In genomic region chr15:24748812-24749439, GRCh38 we compare ENCODE assay signal across 21 cellular contexts.
DNase-seq lines count a peak whose midpoint lies in the region; ATAC-seq, FAIRE-seq and TF ChIP-seq lines count a peak whose summit lies in the region.
"Had no signal": no experiment of that assay in that cellular context is flagged by ENCODE, and none has a peak within 500 bp of the region (broad histone marks: within the 10 kb centered on the region; RNA-seq: fewer than 3 reads in every experiment).

No MANE protein-coding gene starts in this region.

- intact Hi-C loops in upper lobe of right lung (cut with DNase I) (no loop called here), tibial artery (cut with DNase I; ENCODE audit: low total_unique reads) (no loop called here)

- no peak overlapping the region for H3K4me2 ChIP-seq in A549
- H3K4me2 ChIP-seq in neuronal stem cell (ENCODE audit: insufficient read depth, low read length, poor library complexity, severe bottlenecking): no peak overlapping the region
- H3K4me2 ChIP-seq: BLaER1 had no signal

- H2BK5ac ChIP-seq in neuronal stem cell (ENCODE audit: low read length): peak overlapping the region; percentile 20

- H3K14ac ChIP-seq in neuronal stem cell (ENCODE audit: low read length): no peak overlapping the region

- POLR2A ChIA-PET in A549 (lab: Yijun Ruan, JAX): no interaction called here

- peak overlapping the region; percentile 43 for H2AK5ac ChIP-seq in neuronal stem cell (ENCODE audit: low read depth, low read length)

- no peak overlapping the region for H2BK15ac ChIP-seq in neuronal stem cell (ENCODE audit: low read length)

- H3K9me3 ChIP-seq in A549: peaks cover 7% of the 10 kb centered on the region
- peaks cover 4 to 6% of the 10 kb centered on the region in 2 donors for H3K9me3 ChIP-seq in neuronal stem cell (replicated peaks in 1 of 2; ENCODE audit: control insufficient read depth in 2 of 2, insufficient read depth in 1 of 2, low read depth in 1 of 2, low read length in 2 of 2)
- H3K9me3 ChIP-seq in upper lobe of right lung: no peaks in the 10 kb centered on the region
- peaks cover 0 to 5% (median 0%) of the 10 kb centered on the region in 3 donors for H3K9me3 ChIP-seq in tibial artery
- H3K9me3 ChIP-seq: BE2C had no signal

- DNase-seq in A549 (ENCODE audit: low read depth in 1 of 2, low spot score in 1 of 2): no peak
- DNase-seq in neuronal stem cell (ENCODE audit: low spot score): no peak
- DNase-seq in upper lobe of right lung: no peak
- no peak for DNase-seq in urothelium cell line (ENCODE audit: low spot score)
- DNase-seq in tibial artery: no peak
- DNase-seq: ACHN; BE2C; C1 segment of cervical spinal cord; Caco-2; Calu3; CD4-positive, alpha-beta memory T cell; CD4-positive, CD25-positive, alpha-beta regulatory T cell; CD8-positive, alpha-beta memory T cell; DMS79 treated with DMSO at 0.1 percent for 48 hours; GF-D8 had no signal

- H3K36me3 ChIP-seq in neuronal stem cell (replicated peaks in 1 of 2; ENCODE audit: control insufficient read depth in 2 of 2, insufficient read depth in 2 of 2, low read length in 2 of 2) (no peaks in the 10 kb centered on the region), upper lobe of right lung (no peaks in the 10 kb centered on the region), tibial artery (no peaks in the 10 kb centered on the region)
- H3K36me3 ChIP-seq: BE2C, BLaER1 had no signal

- no peak overlapping the region for H3K23ac ChIP-seq in neuronal stem cell (ENCODE audit: low read depth, low read length, poor library complexity)

- H4K91ac ChIP-seq in neuronal stem cell (ENCODE audit: low read depth, low read length, poor library complexity): no peak overlapping the region

- TF ChIP-seq RAD21 in A549 (conservative IDR thresholded peaks at IDR 0.05 in 1 of 2, IDR thresholded peaks at IDR 0.05 in 1 of 2): no peak

- no peaks in the 10 kb centered on the region for H3K79me1 ChIP-seq in neuronal stem cell (ENCODE audit: low read depth, low read length)

- no peak overlapping the region for H4K8ac ChIP-seq in neuronal stem cell (ENCODE audit: low read depth, low read length)

- no peak overlapping the region for H3K9ac ChIP-seq in neuronal stem cell (ENCODE audit: low read depth, low read length, poor library complexity)
- H3K9ac ChIP-seq: BLaER1 had no signal

- TF ChIP-seq POLR2A in A549 (IDR thresholded peaks at IDR 0.05; ENCODE audit: low read length): no peak

- H3K4ac ChIP-seq in neuronal stem cell (ENCODE audit: low read length): no peak overlapping the region

- no peak overlapping the region for H2BK12ac ChIP-seq in neuronal stem cell (ENCODE audit: low read length)

- H3K4me1 ChIP-seq in A549 (peaks cover 16% of the 10 kb centered on the region; the same call in 2 of the 3 replicates), neuronal stem cell (ENCODE audit: control insufficient read depth in 2 of 2, insufficient read depth in 1 of 2, low read depth in 1 of 2, low read length in 2 of 2) (peaks cover 0 to 2% of the 10 kb centered on the region in 2 donors), upper lobe of right lung (no peaks in the 10 kb centered on the region), tibial artery (no peaks in the 10 kb centered on the region)
- H3K4me1 ChIP-seq: BE2C, BLaER1, Caco-2 had no signal

- no peak overlapping the region for H2BK120ac ChIP-seq in neuronal stem cell (ENCODE audit: low read depth, low read length)

- H3K4me3 ChIP-seq in A549: no peak overlapping the region
- no peak overlapping the region for H3K4me3 ChIP-seq in neuronal stem cell (ENCODE audit: low read length in 2 of 2)
- no peak overlapping the region for H3K4me3 ChIP-seq in upper lobe of right lung
- H3K4me3 ChIP-seq in tibial artery: no peak overlapping the region
- H3K4me3 ChIP-seq: BLaER1 had no signal

- no peak for TF ChIP-seq EP300 in A549 (IDR thresholded peaks at IDR 0.05)

- TF ChIP-seq CTCF in A549 (IDR thresholded peaks at IDR 0.05) (no peak), upper lobe of right lung (IDR thresholded peaks at IDR 0.05) (no peak), tibial artery (IDR thresholded peaks at IDR 0.05) (no peak)

- FAIRE-seq in A549 (lab: Jason Lieb, UNC) (no peak), urothelium cell line (lab: Jason Lieb, UNC) (no peak)
- FAIRE-seq: D721Med, G401.6, GM12891, GM19239 had no signal

- H2AFZ ChIP-seq in neuronal stem cell (ENCODE audit: low read length): no peak overlapping the region

- ATAC-seq in A549: no peak; a peak in 1 of 6 replicates
- peak; percentile 39 for ATAC-seq in upper lobe of right lung

- peak overlapping the region; percentile 51 for H3K18ac ChIP-seq in neuronal stem cell (ENCODE audit: low read length)

- no CpG with 5 or more reads among the region's 4 CpGs for WGBS in A549 (ENCODE audit: missing lambda C conversion rate)
- WGBS in neuronal stem cell (ENCODE audit: extremely low coverage in 2 of 2, insufficient read length in 2 of 2, insufficient replicate concordance in 1 of 2), 2 donors: no CpG with 5 or more reads among the region's 4 CpGs

- no peak overlapping the region for H3K27ac ChIP-seq in A549
- H3K27ac ChIP-seq in neuronal stem cell (replicated peaks; ENCODE audit: low read length): no peak overlapping the region
- H3K27ac ChIP-seq in upper lobe of right lung: no peak overlapping the region
- H3K27ac ChIP-seq in tibial artery: no peak overlapping the region
- H3K27ac ChIP-seq: 22Rv1, BLaER1 had no signal

- H3K27me3 ChIP-seq in neuronal stem cell (ENCODE audit: control insufficient read depth in 3 of 3, insufficient read depth in 3 of 3, low read depth in 1 of 3, low read length in 3 of 3) (no peaks in the 10 kb centered on the region), upper lobe of right lung (peaks cover 6% of the 10 kb centered on the region), tibial artery (peaks cover 0 to 3% of the 10 kb centered on the region in 2 donors)
- H3K27me3 ChIP-seq: BE2C, BLaER1 had no signal

- CTCF ChIA-PET in A549 (lab: Yijun Ruan, JAX): no interaction called here

TF ChIP-seq in A549, 52 proteins besides CTCF, POLR2A, EP300 and RAD21:
- TF ChIP-seq PHF8 (IDR thresholded peaks at IDR 0.05; ENCODE audit: borderline replicate concordance, low read depth) (no peak), HOXA7 (CRISPR knock-in tag; IDR thresholded peaks at IDR 0.05) (no peak), REST (IDR thresholded peaks at IDR 0.05) (peak; percentile 28; the same call in 1 of the 2 replicates), KDM1A (IDR thresholded peaks at IDR 0.05; ENCODE audit: low read depth) (no peak)
